ENCODE assay signal across 9 cellular contexts in genomic region chr17:81396722-81397313, GRCh38. TPM values are rescaled to one million over a fixed set of nuclear protein-coding genes. Genes with fewer than 3 reads are reported as not detected.
DNase-seq lines count a peak whose midpoint lies in the region; ATAC-seq, FAIRE-seq and TF ChIP-seq lines count a peak whose summit lies in the region.
"Had no signal": no experiment of that assay in that cellular context is flagged by ENCODE, and none has a peak within 500 bp of the region (broad histone marks: within the 10 kb centered on the region; RNA-seq: fewer than 3 reads in every experiment).

No MANE protein-coding gene starts in this region.

- ATAC-seq in Panc1 (no peak), GM19452 (IDR thresholded peaks at IDR 0.05; ENCODE audit: unreplicated experiment) (no peak)

- DNase-seq in stimulated activated CD4-positive, alpha-beta T cell treated with anti-CD3 and anti-CD28 coated beads, Interleukin-15, amount 100 ng/mL, for 24 hours = peak; percentile 52
- no peak for DNase-seq in stimulated activated CD4-positive, alpha-beta T cell treated with anti-CD3 and anti-CD28 coated beads, Interleukin-12 subunit alpha, Interleukin-12 subunit beta, amount 100 ng/mL, for 4 hours
- DNase-seq in Panc1 (ENCODE audit: low read depth, low spot score) (no peak), breast epithelium (ENCODE audit: low spot score in 2 of 2) (no peak), kidney tubule cell (ENCODE audit: low spot score) (peak; percentile 62), GM19239 (ENCODE audit: insufficient read length, low spot score) (no peak)

- intact Hi-C loops in Panc1 (cut with micrococcal nuclease; ENCODE audit: unreplicated experiment) (no loop called here), breast epithelium (cut with DNase I; ENCODE audit: low total_unique reads) (no loop called here)

- H3K36me3 ChIP-seq in Panc1 (ENCODE audit: control insufficient read depth, insufficient read depth, low read length) (no peaks in the 10 kb centered on the region; the same call in 1 of the 2 replicates), breast epithelium (no peaks in the 10 kb centered on the region), subcutaneous abdominal adipose tissue (ENCODE audit: control insufficient read depth in 5 of 5, insufficient read depth in 5 of 5, low read length in 5 of 5) (no peaks in the 10 kb centered on the region)

- H3K4me1 ChIP-seq in Panc1 (ENCODE audit: control insufficient read depth, insufficient read depth, low read length) = peaks cover 29% of the 10 kb centered on the region
- H3K4me1 ChIP-seq in breast epithelium = peaks cover 11 to 13% of the 10 kb centered on the region in 2 donors
- H3K4me1 ChIP-seq in subcutaneous abdominal adipose tissue (ENCODE audit: control insufficient read depth in 5 of 5, insufficient read depth in 5 of 5, low read length in 5 of 5) = peaks cover 11 to 78% (median 63%) of the 10 kb centered on the region in 5 donors

- FAIRE-seq in GM19239 (lab: Jason Lieb, UNC) = no peak
- FAIRE-seq: GM18507 had no signal

- H3K4me3 ChIP-seq in Panc1 (ENCODE audit: low read depth in 2 of 2, low read length in 2 of 2) (peak overlapping the region; percentile 78 to 83), breast epithelium (peak overlapping the region; percentile 60 to 90 (median 82)), subcutaneous abdominal adipose tissue (ENCODE audit: low read depth in 1 of 5, low read length in 5 of 5) (peak overlapping the region; percentile 44 to 82 (median 74))

- no peaks in the 10 kb centered on the region for H3K27me3 ChIP-seq in Panc1 (ENCODE audit: control insufficient read depth, insufficient read depth, low read length)
- H3K27me3 ChIP-seq in breast epithelium = no peaks in the 10 kb centered on the region
- no peaks in the 10 kb centered on the region for H3K27me3 ChIP-seq in subcutaneous abdominal adipose tissue (ENCODE audit: control insufficient read depth in 5 of 5, insufficient read depth in 4 of 5, low read length in 5 of 5)

- POLR2A ChIA-PET in Panc1 (lab: Charles Lee) = interaction anchor here (0.6 to 0.9 kb wide), 6 partner anchors 9 to 380 kb away, joined by 3 to 10 read pairs (median 6); no protein-coding TSS in a partner anchor

- peak overlapping the region; percentile 56 to 82 (median 69) for H3K9ac ChIP-seq in subcutaneous abdominal adipose tissue (ENCODE audit: low read length in 5 of 5)

- H3K9me3 ChIP-seq in Panc1 (ENCODE audit: control insufficient read depth, insufficient read depth, low read depth, low read length) = no peaks in the 10 kb centered on the region
- no peaks in the 10 kb centered on the region for H3K9me3 ChIP-seq in breast epithelium
- H3K9me3 ChIP-seq in subcutaneous abdominal adipose tissue (ENCODE audit: control insufficient read depth in 5 of 5, low read length in 5 of 5) = no peaks in the 10 kb centered on the region

- no TSS peak for BruUV-seq in Panc1 (replicated peaks; lab: Mats Ljungman, UMichigan)

- no peak for TF ChIP-seq CTCF in Panc1 (IDR thresholded peaks at IDR 0.05)
- TF ChIP-seq CTCF in breast epithelium (IDR thresholded peaks at IDR 0.05) = no peak

- in situ Hi-C loops in Panc1 (cut with HindIII; ENCODE audit: low pct_unique_long_range_greater_than_20kb, low sequenced_read_pairs) = no loop called here

- CTCF ChIA-PET in Panc1 (lab: Charles Lee) = interaction anchor here (0.6 to 1.0 kb wide), 4 partner anchors 40 to 1021 kb away, joined by 3 to 9 read pairs (median 4); no protein-coding TSS in a partner anchor

- H3K27ac ChIP-seq in Panc1 (ENCODE audit: low read length) (peak overlapping the region; percentile 96), breast epithelium (peak overlapping the region; percentile 90 to 92), subcutaneous abdominal adipose tissue (ENCODE audit: low read depth, low read length) (peak overlapping the region; percentile 87)

- no peak for TF ChIP-seq POLR2A in breast epithelium (IDR thresholded peaks at IDR 0.05)

RNA-seq across cellular contexts. Expression of gene BAHCC1, which starts 1.6 kb away (rescaled TPM):
- total RNA-seq in Panc1 (2021; ENCODE audit: unreplicated experiment) (77.4 TPM), breast epithelium (10 to 100 TPM in 2 of 3 donors, 1 to 10 TPM in 1; 7.4 to 17.0 (median 11.7) TPM)
- 129 TPM for polyA plus RNA-seq in Panc1 (2012; ENCODE audit: insufficient read length)

Comparison
In these comparisons a context has a peak if more than half of its experiments do, and no peak if none do; other contexts are left out.
1. DNase-seq: peak in stimulated activated CD4-positive, alpha-beta T cell treated with anti-CD3 and anti-CD28 coated beads, Interleukin-15, amount 100 ng/mL, for 24 hours (single experiment) and kidney tubule cell (single experiment); none in stimulated activated CD4-positive, alpha-beta T cell treated with anti-CD3 and anti-CD28 coated beads, Interleukin-12 subunit alpha, Interleukin-12 subunit beta, amount 100 ng/mL, for 4 hours (single experiment), Panc1 (single experiment), breast epithelium (0 of 2) and GM19239 (single experiment).
2. Peak in every context shown above with its lines, with median percentiles within 50 percentile points of each other: H3K27ac ChIP-seq and H3K4me3 ChIP-seq.